8 cellular contexts compared by ENCODE assay signal in the genomic region with DNA sequence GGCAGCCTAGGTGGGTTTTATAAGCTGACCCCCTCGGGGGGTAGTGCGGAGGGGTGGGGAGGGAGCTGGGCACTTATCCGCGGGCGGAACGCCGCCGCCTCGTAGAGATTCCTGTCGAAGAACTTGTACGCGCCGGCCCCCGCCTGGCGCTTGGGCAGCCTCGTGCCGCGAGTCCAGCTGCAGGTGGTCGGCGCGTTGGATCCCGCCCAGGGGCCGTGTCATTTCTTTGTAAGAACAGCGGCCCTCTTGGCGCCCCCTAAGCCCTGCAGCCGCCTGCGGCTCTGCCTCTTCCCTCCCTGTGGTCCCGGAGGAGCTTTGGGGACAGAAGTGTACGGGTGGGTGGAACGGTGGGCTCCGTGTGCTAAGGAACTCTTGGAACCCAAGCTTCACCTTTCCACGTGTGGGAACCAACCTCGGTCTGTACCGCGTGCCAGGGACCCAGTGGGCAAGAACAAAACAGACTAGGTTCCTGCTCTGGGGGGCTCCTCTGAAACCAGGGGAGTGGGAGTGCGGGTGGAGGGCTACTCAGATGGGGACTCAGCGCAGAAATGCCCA. TPM values are rescaled to one million over a fixed set of nuclear protein-coding genes. Genes with fewer than 3 reads are reported as not detected.
DNase-seq lines count a peak whose midpoint lies in the region; ATAC-seq and TF ChIP-seq lines count a peak whose summit lies in the region.

No MANE protein-coding gene starts in this region.

- H3K4me1 ChIP-seq in left lung (peaks cover 21 to 25% of the 10 kb centered on the region in 2 donors), thymus (ENCODE audit: control insufficient read depth, insufficient read depth, low read length) (peaks cover 14% of the 10 kb centered on the region)

- peak overlapping the region; percentile 59 for H3K27ac ChIP-seq in brain microvascular endothelial cell
- no peak overlapping the region for H3K27ac ChIP-seq in left lung
- H3K27ac ChIP-seq in thymus (ENCODE audit: low read depth), result no peak overlapping the region

- H3K36me3 ChIP-seq in brain microvascular endothelial cell (replicated peaks), result no peaks in the 10 kb centered on the region
- no peaks in the 10 kb centered on the region for H3K36me3 ChIP-seq in left lung
- no peaks in the 10 kb centered on the region for H3K36me3 ChIP-seq in thymus (ENCODE audit: control insufficient read depth, insufficient read depth)

- TF ChIP-seq CTCF in brain microvascular endothelial cell (IDR thresholded peaks at IDR 0.05; ENCODE audit: low read depth, low read length, missing control alignments) (no peak), left lung (IDR thresholded peaks at IDR 0.05) (no peak)

- peak overlapping the region; percentile 65 for H3K4me3 ChIP-seq in brain microvascular endothelial cell (ENCODE audit: low read depth, low read length)
- peak overlapping the region; percentile 55 to 59 for H3K4me3 ChIP-seq in left lung
- peak overlapping the region; percentile 79 for H3K4me3 ChIP-seq in thymus (ENCODE audit: low read length)

- in situ Hi-C loops in brain microvascular endothelial cell (cut with HindIII; ENCODE audit: low pct_ligation_motif_present, low sequenced_read_pairs), result loop anchor here (10.0 kb wide), 1 partner anchor 202 kb away; no protein-coding TSS in a partner anchor

- H3K9me3 ChIP-seq in left lung, result no peaks in the 10 kb centered on the region
- H3K9me3 ChIP-seq in thymus (ENCODE audit: control insufficient read depth), result peaks cover 1% of the 10 kb centered on the region

- intact Hi-C loops in left lung (cut with DNase I), result loop anchor here in 1 of 2 donors (5.0 kb wide), 1 partner anchor 204 kb away; no protein-coding TSS in a partner anchor

- H3K27me3 ChIP-seq in brain microvascular endothelial cell (replicated peaks) (no peaks in the 10 kb centered on the region), left lung (peaks cover 3 to 76% of the 10 kb centered on the region in 2 donors), thymus (ENCODE audit: control insufficient read depth, insufficient read depth) (peaks cover 31% of the 10 kb centered on the region)

- ATAC-seq in left lung (no peak), HG03469 (IDR thresholded peaks at IDR 0.05; ENCODE audit: unreplicated experiment) (no peak), GM19452 (IDR thresholded peaks at IDR 0.05; ENCODE audit: unreplicated experiment) (no peak)

- DNase-seq in NCI-H82 (lab: John Stamatoyannopoulos, UW) (peak; percentile 38), NCI-H82 treated with DMSO at 0.1 percent for 48 hours (lab: John Stamatoyannopoulos, UW; ENCODE audit: unreplicated experiment) (no peak), brain microvascular endothelial cell (no peak), left lung (peak in 1 of 2 donors; percentile 80), NCI-H510A treated with DMSO at 0.1 percent for 48 hours (lab: John Stamatoyannopoulos, UW) (no peak)

- 10% methylated on average over 37 of the region's 37 CpGs for WGBS in thymus

RNA-seq across cellular contexts. Expression of a gene that starts 1.2 kb away (rescaled TPM):
- 10 to 100 TPM; 60.4 to 63.4 TPM for total RNA-seq in left lung
- polyA plus RNA-seq in thymus, result 46.6 TPM
